8 cellular contexts compared by ENCODE assay signal in the genomic region with DNA sequence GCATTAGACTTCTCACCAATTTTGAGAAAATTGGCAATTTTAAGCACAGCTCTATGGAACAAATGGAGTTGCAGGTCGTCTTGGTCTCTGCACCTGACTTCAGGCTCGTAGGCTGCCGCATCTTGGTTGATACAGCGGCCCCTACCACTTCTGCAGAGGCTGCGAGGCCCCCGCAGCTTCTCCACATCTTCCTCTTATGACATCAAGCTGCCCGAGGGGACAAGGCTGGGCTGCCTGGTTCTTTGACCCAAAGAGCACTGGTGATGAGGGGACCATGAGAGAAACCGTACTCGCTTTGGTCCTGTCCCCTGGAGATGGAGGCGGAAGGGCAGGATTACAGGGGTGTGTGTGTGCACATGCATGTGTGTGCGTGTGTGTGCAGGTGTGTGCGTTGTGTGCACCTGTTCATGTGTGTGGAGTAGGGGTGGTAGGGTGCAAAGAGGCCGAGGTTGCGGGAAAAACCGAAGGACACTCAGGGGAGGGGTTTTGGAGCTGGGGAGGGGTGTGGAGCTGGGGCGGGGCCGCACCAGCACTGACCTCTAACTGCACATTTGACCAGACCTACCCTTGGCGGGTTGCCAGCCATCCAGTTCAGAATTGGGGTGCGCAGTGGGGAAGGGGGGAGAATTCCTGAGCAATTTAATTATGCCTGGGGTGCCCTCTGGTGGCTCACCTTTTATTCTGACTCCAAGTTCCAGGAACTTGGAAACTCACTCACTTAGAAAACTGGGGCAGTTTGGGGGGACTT.
DNase-seq lines count a peak whose midpoint lies in the region; ATAC-seq, FAIRE-seq and TF ChIP-seq lines count a peak whose summit lies in the region.

No MANE protein-coding gene starts in this region.

- H3K9me3 Mint-ChIP-seq in nephron progenitor cell = peaks cover 25% of the 10 kb centered on the region

- H2AFZ ChIP-seq in DND-41 (ENCODE audit: low read depth, low read length) = no peak overlapping the region

- ATAC-seq in DND-41 (ENCODE audit: insufficient read depth, low read depth) (no peak; the same call in 2 of the 3 replicates), GM18517 (IDR thresholded peaks at IDR 0.05; ENCODE audit: unreplicated experiment) (no peak), HG02678 (IDR thresholded peaks at IDR 0.05; ENCODE audit: unreplicated experiment) (no peak)

- no peaks in the 10 kb centered on the region for H4K20me1 ChIP-seq in DND-41 (ENCODE audit: insufficient read depth, low read length)

- no peak overlapping the region for H3K4me3 ChIP-seq in DND-41 (ENCODE audit: low read depth in 1 of 2, low read length in 2 of 2)
- H3K4me3 ChIP-seq in LNCaP clone FGC (ENCODE audit: low read depth, low read length) = no peak overlapping the region

- H3K36me3 ChIP-seq in DND-41 (ENCODE audit: insufficient read depth, low read length) = no peaks in the 10 kb centered on the region

- peaks cover 5% of the 10 kb centered on the region for H3K4me1 Mint-ChIP-seq in nephron progenitor cell

- no peak for FAIRE-seq in urothelium cell line (lab: Jason Lieb, UNC)

- H3K4me1 ChIP-seq in DND-41 (ENCODE audit: insufficient read depth, low read length) = no peaks in the 10 kb centered on the region

- H3K27me3 ChIP-seq in DND-41 (ENCODE audit: insufficient read depth, low read length, poor library complexity) = no peaks in the 10 kb centered on the region

- DNase-seq in DND-41 (no peak), LNCaP clone FGC (ENCODE audit: low read depth) (no peak), dedifferentiated amniotic fluid mesenchymal stem cell (ENCODE audit: extremely low spot score) (peak; percentile 24), nephron progenitor cell (no peak), NCI-H2171 (lab: John Stamatoyannopoulos, UW) (no peak), urothelium cell line (ENCODE audit: low spot score) (no peak)

- H3K9ac ChIP-seq in DND-41 (ENCODE audit: low read depth, low read length) = no peak overlapping the region

- H3K27ac Mint-ChIP-seq in nephron progenitor cell = no peak overlapping the region

- H3K79me2 ChIP-seq in DND-41 (ENCODE audit: insufficient read depth, low read length) = no peaks in the 10 kb centered on the region

- H3K27ac ChIP-seq in DND-41 (ENCODE audit: low read length) = no peak overlapping the region

- H3K36me3 Mint-ChIP-seq in nephron progenitor cell (ENCODE audit: low read depth) = no peaks in the 10 kb centered on the region

- H3K4me2 ChIP-seq in DND-41 (ENCODE audit: insufficient read depth, low read length) = no peak overlapping the region

- H3K9me3 ChIP-seq in DND-41 (ENCODE audit: insufficient read depth, low read length, severe bottlenecking) = no peaks in the 10 kb centered on the region

- H3K4me3 Mint-ChIP-seq in nephron progenitor cell = no peak overlapping the region

- peaks cover 21% of the 10 kb centered on the region for H3K27me3 Mint-ChIP-seq in nephron progenitor cell (ENCODE audit: low read depth, poor library complexity)

- TF ChIP-seq CTCF in DND-41 (IDR thresholded peaks at IDR 0.05; ENCODE audit: borderline replicate concordance, extremely low read depth, low read length, poor library complexity, severe bottlenecking) (peak; percentile 58), LNCaP clone FGC (IDR thresholded peaks at IDR 0.05; ENCODE audit: control insufficient read depth, extremely low read depth, insufficient read depth) (peak; percentile 37; the same call in 1 of the 2 replicates), nephron progenitor cell (IDR thresholded peaks at IDR 0.05) (peak; percentile 25)
